ENCODE assay signal across 19 cellular contexts in the genomic region with DNA sequence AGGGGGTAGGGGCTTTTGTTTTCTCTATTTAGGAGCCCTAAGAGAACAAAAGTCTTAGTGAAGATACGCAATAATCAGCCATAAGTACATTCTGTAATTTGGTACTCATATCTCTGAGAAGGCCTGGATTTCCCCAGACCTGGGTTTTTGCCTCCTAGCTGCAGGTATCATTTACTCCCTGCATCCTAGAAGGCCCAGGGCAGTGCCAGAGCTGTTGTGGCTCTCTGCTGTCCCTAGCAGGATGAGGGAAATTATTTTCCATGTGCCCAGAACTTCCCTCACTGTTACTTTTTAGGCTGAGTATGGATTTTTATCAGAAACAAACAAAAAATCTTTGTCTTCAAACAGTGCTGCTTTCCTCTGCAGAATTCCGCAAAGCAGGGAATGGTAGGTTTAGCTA.
"Had no signal": no experiment of that assay in that cellular context is flagged by ENCODE, and none has a peak within 500 bp of the region (broad histone marks: within the 10 kb centered on the region; RNA-seq: fewer than 3 reads in every experiment).

No MANE protein-coding gene starts in this region.

- H3K27ac Mint-ChIP-seq: naive thymus-derived CD4-positive, alpha-beta T cell; nephron progenitor cell; stimulated activated memory B cell treated with anti-CD40 and anti-IgM and Interleukin-4, amounts not matched to agents 10 μg/mL and 1 μg/mL and 100 μg/mL, for 72 hours; stimulated activated naive CD8-positive, alpha-beta T cell treated with anti-CD3 and anti-CD28 coated beads, Interleukin-15, Interleukin-2, amounts not matched to agents 100 ng/mL and 50 ng/mL, for 24 hours had no signal

- H2AFZ ChIP-seq: hepatocyte had no signal

- H3K36me3 Mint-ChIP-seq: naive thymus-derived CD4-positive, alpha-beta T cell; stimulated activated memory B cell treated with anti-CD40 and anti-IgM and Interleukin-4, amounts not matched to agents 10 μg/mL and 1 μg/mL and 100 μg/mL, for 72 hours had no signal

- H3K4me3 ChIP-seq: hepatocyte, psoas muscle, right lobe of liver, tibial artery, upper lobe of left lung, uterus had no signal

- H3K27me3 Mint-ChIP-seq: naive thymus-derived CD4-positive, alpha-beta T cell; stimulated activated memory B cell treated with anti-CD40 and anti-IgM and Interleukin-4, amounts not matched to agents 10 μg/mL and 1 μg/mL and 100 μg/mL, for 72 hours; stimulated activated naive CD8-positive, alpha-beta T cell treated with anti-CD3 and anti-CD28 coated beads, Interleukin-15, Interleukin-2, amounts not matched to agents 100 ng/mL and 50 ng/mL, for 24 hours had no signal

- H3K4me1 ChIP-seq: foreskin keratinocyte, psoas muscle, right lobe of liver, tibial artery, upper lobe of left lung, uterus had no signal

- H3K9me3 ChIP-seq: neutrophil, psoas muscle, right lobe of liver, tibial artery, upper lobe of left lung, uterus had no signal

- H3K79me2 ChIP-seq: hepatocyte had no signal

- H3K27me3 ChIP-seq: foreskin keratinocyte, hepatocyte, neutrophil, right lobe of liver, tibial artery, upper lobe of left lung, uterus had no signal

- H3K4me2 ChIP-seq: hepatocyte had no signal

- H3K36me3 ChIP-seq: neutrophil, right lobe of liver, tibial artery, upper lobe of left lung, uterus had no signal

- H3K4me3 Mint-ChIP-seq: naive thymus-derived CD4-positive, alpha-beta T cell; nephron progenitor cell; stimulated activated memory B cell treated with anti-CD40 and anti-IgM and Interleukin-4, amounts not matched to agents 10 μg/mL and 1 μg/mL and 100 μg/mL, for 72 hours; stimulated activated naive CD8-positive, alpha-beta T cell treated with anti-CD3 and anti-CD28 coated beads, Interleukin-15, Interleukin-2, amounts not matched to agents 100 ng/mL and 50 ng/mL, for 24 hours had no signal

- FAIRE-seq: endothelial cell of umbilical vein, islet of Langerhans had no signal

- ATAC-seq: foreskin keratinocyte; naive thymus-derived CD4-positive, alpha-beta T cell; psoas muscle; right lobe of liver; stimulated activated memory B cell treated with anti-CD40 and anti-IgM and Interleukin-4, amounts not matched to agents 10 μg/mL and 1 μg/mL and 100 μg/mL, for 72 hours had no signal

- H3K27ac ChIP-seq: foreskin keratinocyte, hepatocyte, neutrophil, psoas muscle, right lobe of liver, tibial artery, upper lobe of left lung, uterus had no signal

- H3K4me1 Mint-ChIP-seq: naive thymus-derived CD4-positive, alpha-beta T cell; nephron progenitor cell; stimulated activated memory B cell treated with anti-CD40 and anti-IgM and Interleukin-4, amounts not matched to agents 10 μg/mL and 1 μg/mL and 100 μg/mL, for 72 hours had no signal

- DNase-seq: erythroblast; head of caudate nucleus; kidney glomerular epithelial cell; naive thymus-derived CD4-positive, alpha-beta T cell; nephron progenitor cell; psoas muscle; retina; right lobe of liver; stimulated activated CD4-positive, alpha-beta T cell treated with anti-CD3 and anti-CD28 coated beads, Interleukin-4, amount 100 ng/mL, for 24 hours; tibial artery; upper lobe of left lung; uterus had no signal

- H3K9me3 Mint-ChIP-seq: nephron progenitor cell; stimulated activated memory B cell treated with anti-CD40 and anti-IgM and Interleukin-4, amounts not matched to agents 10 μg/mL and 1 μg/mL and 100 μg/mL, for 72 hours had no signal
